ENCODE assay signal across 8 cellular contexts in the genomic region with DNA sequence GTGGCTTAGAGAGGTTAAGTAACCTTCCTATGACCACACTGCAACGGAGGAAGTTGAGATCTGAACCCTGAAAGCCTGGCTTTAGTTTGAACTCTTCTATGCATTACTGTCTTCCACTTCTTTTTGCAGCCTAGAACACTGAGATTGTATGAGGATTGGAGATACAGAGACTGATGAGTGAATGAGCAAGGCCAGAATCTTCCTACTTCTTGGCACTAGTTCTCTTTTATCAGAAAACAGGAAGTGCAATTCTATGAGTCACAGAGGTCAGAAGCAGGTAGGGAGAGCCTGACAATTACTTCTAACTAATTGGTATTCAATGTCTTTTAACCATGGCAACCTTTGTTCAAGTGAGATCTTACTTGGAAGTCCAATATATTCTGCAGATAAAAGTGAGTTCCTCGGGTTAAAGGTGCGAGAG.
DNase-seq lines count a peak whose midpoint lies in the region; ATAC-seq and TF ChIP-seq lines count a peak whose summit lies in the region.

No MANE protein-coding gene starts in this region.

- no peak overlapping the region for H3K27ac ChIP-seq in sigmoid colon

- no peaks in the 10 kb centered on the region for H3K27me3 ChIP-seq in sigmoid colon

- ATAC-seq in GM21447 (IDR thresholded peaks at IDR 0.05; ENCODE audit: unreplicated experiment) (peak; percentile 63), esophagus mucosa (peak; percentile 38)

- intact Hi-C loops in sigmoid colon (cut with DNase I): no loop called here

- no peaks in the 10 kb centered on the region for H3K4me1 ChIP-seq in sigmoid colon

- no peak for TF ChIP-seq EP300 in sigmoid colon (IDR thresholded peaks at IDR 0.05)

- WGBS in sigmoid colon, 2 donors: 60 to 67% methylated on average over 3 of the region's 3 CpGs

- no peak for TF ChIP-seq POLR2A in sigmoid colon (IDR thresholded peaks at IDR 0.05)

- TF ChIP-seq CTCF in sigmoid colon (IDR thresholded peaks at IDR 0.05): no peak

- H3K36me3 ChIP-seq in sigmoid colon: no peaks in the 10 kb centered on the region

- no peak overlapping the region for H3K4me3 ChIP-seq in sigmoid colon

- H3K9me3 ChIP-seq in sigmoid colon: no peaks in the 10 kb centered on the region

- peak; percentile 30 for DNase-seq in Caki2 (ENCODE audit: low read depth)
- peak; percentile 1 for DNase-seq in NAMALWA (ENCODE audit: low spot score)
- DNase-seq in NCI-H524 (lab: John Stamatoyannopoulos, UW): no peak
- no peak for DNase-seq in AG08396 (ENCODE audit: low spot score)
- no peak for DNase-seq in sigmoid colon
- DNase-seq in NCI-H2171 treated with DMSO at 0.1 percent for 48 hours (lab: John Stamatoyannopoulos, UW): no peak

- in situ Hi-C loops in Caki2 (cut with HindIII; ENCODE audit: low pct_unique_long_range_greater_than_20kb, low sequenced_read_pairs): no loop called here

Comparison
In these comparisons a context has a peak if more than half of its experiments do, and no peak if none do; other contexts are left out.
1. DNase-seq: peak in Caki2 (single experiment) and NAMALWA (single experiment); none in NCI-H524 (0 of 2), AG08396 (single experiment), sigmoid colon (single experiment) and NCI-H2171 treated with DMSO at 0.1 percent for 48 hours (single experiment).